9 cellular contexts compared by ENCODE assay signal in the genomic region with DNA sequence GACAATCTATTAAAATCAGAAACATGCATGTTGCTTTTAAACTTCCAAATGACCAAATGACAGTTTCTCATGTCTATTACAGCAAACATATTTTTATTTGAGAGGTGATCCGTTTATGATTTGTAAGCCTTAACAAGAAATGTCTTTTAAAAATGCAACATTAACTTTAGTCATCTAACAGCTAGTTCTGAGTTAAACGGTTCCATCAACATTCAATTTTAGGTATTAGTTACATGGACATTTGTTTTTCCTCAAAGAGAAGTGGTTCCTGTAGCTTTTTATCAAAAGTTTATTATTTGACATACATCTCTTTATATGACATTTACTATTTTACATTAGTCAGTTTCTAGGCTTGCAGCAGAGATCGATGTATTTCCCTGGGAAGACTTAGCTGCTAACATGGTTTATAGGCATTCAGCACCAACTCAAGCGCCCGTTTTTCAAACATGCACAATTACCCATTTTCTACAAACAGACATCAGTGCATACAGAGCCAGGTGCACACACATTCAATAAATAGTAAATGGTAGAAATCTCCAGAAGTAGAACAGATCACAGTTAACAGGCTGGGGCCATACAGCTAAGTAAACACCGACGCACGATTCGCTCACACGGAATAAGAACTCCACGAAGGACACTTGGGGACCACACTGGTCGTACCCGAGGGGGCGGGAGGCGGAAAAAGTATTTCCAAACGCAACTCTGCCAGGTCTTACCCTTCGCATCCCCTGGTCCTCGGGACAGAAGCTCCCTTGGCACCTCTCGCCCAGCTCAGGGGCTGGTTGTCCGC. TPM values are rescaled to one million over a fixed set of nuclear protein-coding genes. Genes with fewer than 3 reads are reported as not detected.
DNase-seq lines count a peak whose midpoint lies in the region; ATAC-seq, FAIRE-seq and TF ChIP-seq lines count a peak whose summit lies in the region.
"Had no signal": no experiment of that assay in that cellular context is flagged by ENCODE, and none has a peak within 500 bp of the region (broad histone marks: within the 10 kb centered on the region; RNA-seq: fewer than 3 reads in every experiment).

No MANE protein-coding gene starts in this region.

- H3K27me3 Mint-ChIP-seq in astrocyte (ENCODE audit: low read depth, unreplicated experiment): peaks cover 48% of the 10 kb centered on the region

- H3K27ac Mint-ChIP-seq in astrocyte (ENCODE audit: unreplicated experiment): no peak overlapping the region

- DNase-seq in GM12864 (ENCODE audit: low read depth): no peak
- DNase-seq in astrocyte (ENCODE audit: low read depth): no peak
- DNase-seq in HuH-7.5 (ENCODE audit: low spot score): no peak
- DNase-seq in GDM1 (lab: John Stamatoyannopoulos, UW): no peak

- peak overlapping the region; percentile 85 for H2AFZ ChIP-seq in astrocyte (ENCODE audit: low read depth, low read length)

- no peaks in the 10 kb centered on the region for H3K79me2 ChIP-seq in astrocyte (ENCODE audit: insufficient read depth, low read length)

- peaks cover 8% of the 10 kb centered on the region for H3K9me3 Mint-ChIP-seq in astrocyte (ENCODE audit: unreplicated experiment)

- no peaks in the 10 kb centered on the region for H3K9me3 ChIP-seq in astrocyte (ENCODE audit: insufficient read depth, low read depth, low read length)
- no peaks in the 10 kb centered on the region for H3K9me3 ChIP-seq in mesodermal cell (ENCODE audit: control insufficient read depth, low read length)

- H3K4me2 ChIP-seq in astrocyte (ENCODE audit: low read length): peak overlapping the region; percentile 94

- H3K36me3 Mint-ChIP-seq in astrocyte (ENCODE audit: low read depth, unreplicated experiment): no peaks in the 10 kb centered on the region

- H3K27ac ChIP-seq in astrocyte (ENCODE audit: low read depth, low read length): no peak overlapping the region
- H3K27ac ChIP-seq in mesodermal cell (ENCODE audit: low read depth, low read length, severe bottlenecking): no peak overlapping the region

- WGBS in mesodermal cell (ENCODE audit: insufficient coverage in 2 of 2), 2 experiments: 6 to 15% methylated on average over 7 to 17 of the region's 20 CpGs

- H3K4me3 ChIP-seq in GM12864 (ENCODE audit: low read depth, low read length) (peak overlapping the region; percentile 73), astrocyte (ENCODE audit: insufficient read depth, low read depth, low read length) (peak overlapping the region; percentile 59), mesodermal cell (ENCODE audit: extremely low read depth, insufficient read depth, low read length, poor library complexity, severe bottlenecking) (peak overlapping the region; percentile 49)

- peaks cover 4% of the 10 kb centered on the region for H3K4me1 ChIP-seq in astrocyte (ENCODE audit: insufficient read depth, low read length)
- no peaks in the 10 kb centered on the region for H3K4me1 ChIP-seq in mesodermal cell (ENCODE audit: control insufficient read depth, insufficient read depth, low read length, poor library complexity, severe bottlenecking)

- ATAC-seq in HG03135 (IDR thresholded peaks at IDR 0.05; ENCODE audit: unreplicated experiment) (peak; percentile 22), GM19467 (IDR thresholded peaks at IDR 0.05; ENCODE audit: unreplicated experiment) (no peak), HG03469 (IDR thresholded peaks at IDR 0.05; ENCODE audit: unreplicated experiment) (no peak)

- H4K20me1 ChIP-seq in astrocyte (ENCODE audit: insufficient read depth, low read length): no peaks in the 10 kb centered on the region

- H3K4me1 Mint-ChIP-seq in astrocyte (ENCODE audit: low read depth, unreplicated experiment): no peaks in the 10 kb centered on the region

- H3K4me3 Mint-ChIP-seq in astrocyte (ENCODE audit: unreplicated experiment): peak overlapping the region; percentile 85

- H3K27me3 ChIP-seq in astrocyte (ENCODE audit: insufficient read depth, low read length): peaks cover 47% of the 10 kb centered on the region

- FAIRE-seq in astrocyte (lab: Jason Lieb, UNC): no peak

- TF ChIP-seq CTCF in GM12864 (IDR thresholded peaks at IDR 0.05; ENCODE audit: low read depth, low read length, missing control alignments): no peak
- no peak for TF ChIP-seq CTCF in astrocyte (IDR thresholded peaks at IDR 0.05; ENCODE audit: insufficient read depth, low read depth, low read length)

- H3K9ac ChIP-seq in astrocyte (ENCODE audit: low read length): peak overlapping the region; percentile 61

- H3K36me3 ChIP-seq in astrocyte (ENCODE audit: insufficient read depth, low read length): no peaks in the 10 kb centered on the region
- H3K36me3 ChIP-seq in mesodermal cell (ENCODE audit: control insufficient read depth, insufficient read depth, low read length): no peaks in the 10 kb centered on the region

RNA-seq across cellular contexts. Expression of a gene that starts 0.9 kb away (rescaled TPM):
- total RNA-seq in astrocyte: 0.84 and 1.00 TPM in 2 replicates
- 2.7 TPM for polyA plus RNA-seq in mesodermal cell (2013, experiment 1 of 2)
- polyA plus RNA-seq in mesodermal cell (2013, experiment 2 of 2): 2.8 TPM
- total RNA-seq: pulmonary artery endothelial cell had no signal
